35 cellular contexts compared by ENCODE assay signal in the genomic region with DNA sequence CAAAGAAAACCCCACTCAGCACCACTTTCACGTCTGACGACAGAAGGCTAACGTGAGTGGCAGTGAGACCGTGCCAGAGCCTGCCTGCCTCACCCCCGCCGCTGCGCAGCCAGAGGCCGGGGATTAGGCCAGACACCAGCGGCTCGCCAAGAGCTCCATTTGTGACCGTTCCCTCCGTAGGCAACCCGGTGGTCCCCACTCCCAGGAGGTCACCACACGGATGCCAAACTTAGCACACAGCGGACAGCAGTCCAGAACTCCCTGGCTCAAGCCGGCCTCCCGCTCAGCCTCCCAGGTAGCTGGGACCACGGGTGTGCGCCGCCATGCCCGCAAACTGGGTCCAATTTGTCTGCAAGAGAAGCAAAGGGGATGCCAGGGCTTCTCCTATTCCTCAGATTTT.
DNase-seq lines count a peak whose midpoint lies in the region; ATAC-seq, FAIRE-seq and TF ChIP-seq lines count a peak whose summit lies in the region.
"Had no signal": no experiment of that assay in that cellular context is flagged by ENCODE, and none has a peak within 500 bp of the region (broad histone marks: within the 10 kb centered on the region; RNA-seq: fewer than 3 reads in every experiment).

No MANE protein-coding gene starts in this region.

- H3K79me2 ChIP-seq in GM23338 (replicated peaks; ENCODE audit: insufficient read depth) (peaks cover 94% of the 10 kb centered on the region), K562 (ENCODE audit: control insufficient read depth, insufficient read depth, low read length) (peaks cover 95% of the 10 kb centered on the region)

- H3K36me3 ChIP-seq in GM23338 (ENCODE audit: insufficient read depth), result no peaks in the 10 kb centered on the region
- peaks cover 8% of the 10 kb centered on the region for H3K36me3 ChIP-seq in K562 (ENCODE audit: control insufficient read depth, insufficient read depth, low read length)
- H3K36me3 ChIP-seq: heart right ventricle, tibial nerve had no signal

- no peaks in the 10 kb centered on the region for H3K27me3 Mint-ChIP-seq in activated CD8-positive, alpha-beta memory T cell treated with anti-CD3 and anti-CD28 coated beads, Interleukin-2, amount 10 ng/mL, durations not matched to agents 7 days and 5 days
- H3K27me3 Mint-ChIP-seq in GM23338 (ENCODE audit: insufficient read depth, low read depth, poor library complexity), result peaks cover 16% of the 10 kb centered on the region
- no peaks in the 10 kb centered on the region for H3K27me3 Mint-ChIP-seq in nephron progenitor cell (ENCODE audit: low read depth, poor library complexity)
- H3K27me3 Mint-ChIP-seq in stimulated activated naive CD8-positive, alpha-beta T cell treated with anti-CD3 and anti-CD28 coated beads, Interleukin-15, amount 100 ng/mL, for 72 hours, result no peaks in the 10 kb centered on the region
- H3K27me3 Mint-ChIP-seq: CD4-positive, CD25-positive, alpha-beta regulatory T cell; naive B cell had no signal

- 0 out of 2 replicates have a peak, but pooled peaks cover 3% of the 10 kb centered on the region for H3K9me3 ChIP-seq in K562 (replicated peaks; ENCODE audit: control insufficient read depth, insufficient read depth, low read depth, low read length)
- H3K9me3 ChIP-seq: body of pancreas, heart right ventricle, psoas muscle, tibial nerve had no signal

- no peak overlapping the region for H3K4me3 Mint-ChIP-seq in activated CD8-positive, alpha-beta memory T cell treated with anti-CD3 and anti-CD28 coated beads, Interleukin-2, amount 10 ng/mL, durations not matched to agents 7 days and 5 days
- no peak overlapping the region for H3K4me3 Mint-ChIP-seq in GM23338
- no peak overlapping the region for H3K4me3 Mint-ChIP-seq in nephron progenitor cell
- no peak overlapping the region for H3K4me3 Mint-ChIP-seq in stimulated activated naive CD8-positive, alpha-beta T cell treated with anti-CD3 and anti-CD28 coated beads, Interleukin-15, amount 100 ng/mL, for 72 hours
- H3K4me3 Mint-ChIP-seq: activated CD8-positive, alpha-beta T cell treated with anti-CD3 and anti-CD28 coated beads, Interleukin-2, amount 10 ng/mL, durations not matched to agents 7 days and 5 days had no signal

- no peak overlapping the region for H2AFZ ChIP-seq in GM23338
- no peak overlapping the region for H2AFZ ChIP-seq in K562 (ENCODE audit: low read depth, low read length)

- H3K4me1 Mint-ChIP-seq in activated CD8-positive, alpha-beta memory T cell treated with anti-CD3 and anti-CD28 coated beads, Interleukin-2, amount 10 ng/mL, durations not matched to agents 7 days and 5 days, result peaks cover 72% of the 10 kb centered on the region
- H3K4me1 Mint-ChIP-seq in GM23338 (peaks cover 70% of the 10 kb centered on the region), nephron progenitor cell (peaks cover 66% of the 10 kb centered on the region)
- H3K4me1 Mint-ChIP-seq in stimulated activated naive CD8-positive, alpha-beta T cell treated with anti-CD3 and anti-CD28 coated beads, Interleukin-15, amount 100 ng/mL, for 72 hours, result peaks cover 88% of the 10 kb centered on the region

- in situ Hi-C loops in K562 (cut with MboI), result no loop called here

- H3K27ac ChIP-seq in GM23338 (ENCODE audit: low read depth), result no peak overlapping the region
- H3K27ac ChIP-seq in K562 (ENCODE audit: extremely low read depth, low read depth, low read length), result no peak overlapping the region
- H3K27ac ChIP-seq: 22Rv1, body of pancreas, heart right ventricle, psoas muscle, tibial nerve had no signal

- TF ChIP-seq RAD21 in K562 (CRISPR knock-in tag; conservative IDR thresholded peaks at IDR 0.05 in 1 of 2, IDR thresholded peaks at IDR 0.05 in 1 of 2), result no peak

- no peak for TF ChIP-seq EP300 in K562 (IDR thresholded peaks at IDR 0.05; ENCODE audit: low read length)

- no peaks in the 10 kb centered on the region for H3K9me2 ChIP-seq in GM23338 (ENCODE audit: insufficient read depth)

- no peak for ATAC-seq in activated CD8-positive, alpha-beta memory T cell treated with anti-CD3 and anti-CD28 coated beads, Interleukin-2, amount 10 ng/mL, durations not matched to agents 7 days and 5 days
- ATAC-seq in GM23338 (no peak), K562 (no peak), HG03095 (IDR thresholded peaks at IDR 0.05; ENCODE audit: unreplicated experiment) (no peak)
- ATAC-seq in stimulated activated naive CD8-positive, alpha-beta T cell treated with anti-CD3 and anti-CD28 coated beads, Interleukin-15, amount 100 ng/mL, for 72 hours, result no peak
- ATAC-seq: activated CD8-positive, alpha-beta T cell treated with anti-CD3 and anti-CD28 coated beads, Interleukin-2, amount 10 ng/mL, durations not matched to agents 7 days and 5 days; body of pancreas; heart right ventricle; psoas muscle; SK-N-SH treated with all-trans-retinoic acid at 6 μM for 48 hours had no signal

- no TSS peak for BruUV-seq in K562 (replicated peaks; lab: Mats Ljungman, UMichigan)

- intact Hi-C loops in K562 (cut with micrococcal nuclease), result no loop called here
- intact Hi-C loops in posterior cingulate gyrus (cut with DNase I), result loop anchor here (5.0 kb wide), 1 partner anchor 33 kb away; no protein-coding TSS in a partner anchor

- H3K9me3 Mint-ChIP-seq in activated CD8-positive, alpha-beta memory T cell treated with anti-CD3 and anti-CD28 coated beads, Interleukin-2, amount 10 ng/mL, durations not matched to agents 7 days and 5 days (ENCODE audit: low read depth), result peaks cover 2% of the 10 kb centered on the region
- H3K9me3 Mint-ChIP-seq in GM23338 (no peaks in the 10 kb centered on the region; the same call in 1 of the 3 replicates), nephron progenitor cell (peaks cover 9% of the 10 kb centered on the region)
- H3K9me3 Mint-ChIP-seq in stimulated activated naive CD8-positive, alpha-beta T cell treated with anti-CD3 and anti-CD28 coated beads, Interleukin-15, amount 100 ng/mL, for 72 hours, result no peaks in the 10 kb centered on the region

- H3K4me1 ChIP-seq in GM23338 (ENCODE audit: insufficient read depth) (peaks cover 26% of the 10 kb centered on the region), K562 (replicated peaks in 1 of 2; ENCODE audit: control insufficient read depth in 2 of 2, insufficient read depth in 2 of 2, low read length in 2 of 2) (peaks cover 27 to 62% of the 10 kb centered on the region in 2 experiments)

- no peak overlapping the region for H3K9ac ChIP-seq in K562 (ENCODE audit: insufficient read depth in 1 of 2, low read depth in 2 of 2, low read length in 2 of 2)

- H3K27me3 ChIP-seq in GM23338 (ENCODE audit: insufficient read depth) (no peaks in the 10 kb centered on the region), K562 (ENCODE audit: control insufficient read depth in 2 of 2, insufficient read depth in 2 of 2, low read length in 2 of 2) (no peaks in the 10 kb centered on the region)
- H3K27me3 ChIP-seq: body of pancreas, heart right ventricle, tibial nerve had no signal

- H3K4me3 ChIP-seq in GM23338 (no peak overlapping the region), K562 (no peak overlapping the region)
- H3K4me3 ChIP-seq: body of pancreas, heart right ventricle, psoas muscle, tibial nerve had no signal

- WGBS in K562 (ENCODE audit: insufficient coverage, low coverage, missing lambda C conversion rate), result 92% methylated on average over 21 of the region's 21 CpGs

- peaks cover 62% of the 10 kb centered on the region for H4K20me1 ChIP-seq in GM23338 (replicated peaks; ENCODE audit: insufficient read depth)
- peaks cover 75% of the 10 kb centered on the region for H4K20me1 ChIP-seq in K562 (replicated peaks; ENCODE audit: control insufficient read depth, insufficient read depth, low read length)

- H3K27ac Mint-ChIP-seq in activated CD8-positive, alpha-beta memory T cell treated with anti-CD3 and anti-CD28 coated beads, Interleukin-2, amount 10 ng/mL, durations not matched to agents 7 days and 5 days, result peak overlapping the region; percentile 37
- H3K27ac Mint-ChIP-seq in GM23338 (peak overlapping the region; percentile 84), nephron progenitor cell (peak overlapping the region; percentile 82)
- peak overlapping the region in 1 of 2 donors; percentile 27 for H3K27ac Mint-ChIP-seq in stimulated activated naive CD8-positive, alpha-beta T cell treated with anti-CD3 and anti-CD28 coated beads, Interleukin-15, amount 100 ng/mL, for 72 hours
- H3K27ac Mint-ChIP-seq: activated CD8-positive, alpha-beta T cell treated with anti-CD3 and anti-CD28 coated beads, Interleukin-2, amount 10 ng/mL, durations not matched to agents 7 days and 5 days had no signal

- TF ChIP-seq CTCF in GM23338 (conservative IDR thresholded peaks at IDR 0.05; ENCODE audit: low read depth in 2 of 2) (no peak), K562 (IDR thresholded peaks at IDR 0.05 in 2 of 3, conservative IDR thresholded peaks at IDR 0.05 in 1 of 3; ENCODE audit: insufficient read depth in 2 of 3, low read depth in 1 of 3, low read length in 3 of 3) (no peak), nephron progenitor cell (IDR thresholded peaks at IDR 0.05) (no peak)

- H3K9me1 ChIP-seq in K562 (ENCODE audit: control insufficient read depth, insufficient read depth, low read length), result peaks cover 28% of the 10 kb centered on the region

- POLR2A ChIA-PET in K562 (lab: Yijun Ruan, JAX), result interaction anchor here (0.9 kb wide), 1 partner anchor 21 kb away, joined by 3 read pairs; no protein-coding TSS in a partner anchor

- CTCF ChIA-PET in activated CD8-positive, alpha-beta memory T cell treated with anti-CD3 and anti-CD28 coated beads, Interleukin-2, amount 10 ng/mL, durations not matched to agents 7 days and 5 days (lab: Charles Lee), result interaction anchor here (1.0 kb wide), 1 partner anchor 9 kb away, joined by 3 read pairs; no protein-coding TSS in a partner anchor
- CTCF ChIA-PET in K562 (lab: Yijun Ruan, JAX; ENCODE audit: low intra/inter-chr PET ratio), result no interaction called here

- DNase-seq in activated CD8-positive, alpha-beta memory T cell treated with anti-CD3 and anti-CD28 coated beads, Interleukin-2, amount 10 ng/mL, durations not matched to agents 7 days and 5 days, result no peak
- no peak for DNase-seq in activated CD8-positive, alpha-beta memory T cell treated with anti-CD3 and anti-CD28 coated beads for 24 hours
- no peak for DNase-seq in GM23338 (ENCODE audit: low spot score)
- DNase-seq in K562 (ENCODE audit: extremely low read depth in 1 of 4, low spot score in 3 of 4), result no peak
- no peak for DNase-seq in nephron progenitor cell
- no peak for DNase-seq in stimulated activated naive CD8-positive, alpha-beta T cell treated with anti-CD3 and anti-CD28 coated beads, Interleukin-15, amount 100 ng/mL, for 72 hours
- no peak for DNase-seq in posterior cingulate gyrus
- DNase-seq: activated CD4-positive, alpha-beta T cell treated with anti-CD3 and anti-CD28 coated beads for 1 hour; activated CD8-positive, alpha-beta T cell treated with anti-CD3 and anti-CD28 coated beads, Interleukin-2, amount 10 ng/mL, durations not matched to agents 7 days and 5 days; activated gamma-delta T cell treated with Interleukin-2 at 50 U/mL for 16 hours; activated T-cell treated with anti-CD3 and anti-CD28 coated beads for 4 hours; body of pancreas; CD4-positive, CD25-positive, alpha-beta regulatory T cell; foreskin melanocyte; H7; heart right ventricle; Karpas-422; midbrain; naive B cell; NCI-H1417; NCI-H2081; NCI-H2227 treated with DMSO at 0.1 percent for 48 hours; NCI-H526; NK-92 treated with Interleukin-12 subunit alpha and Interleukin-12 subunit beta, amount 100 ng/mL, for 24 hours; occipital lobe; Right ventricle myocardium superior; stimulated activated CD4-positive, alpha-beta T cell treated with anti-CD3 and anti-CD28 coated beads, Interleukin-4, amount 100 ng/mL, for 24 hours; T-helper 2 cell had no signal

- TF ChIP-seq POLR2A in K562 (conservative IDR thresholded peaks at IDR 0.05), result no peak

- FAIRE-seq in K562 (lab: Jason Lieb, UNC), result no peak
- FAIRE-seq: GM19239, keratinocyte had no signal

- peaks cover 2% of the 10 kb centered on the region; the same call in 1 of the 2 replicates for H3F3A ChIP-seq in GM23338 (replicated peaks; ENCODE audit: low read depth)

- H3K36me3 Mint-ChIP-seq in activated CD8-positive, alpha-beta memory T cell treated with anti-CD3 and anti-CD28 coated beads, Interleukin-2, amount 10 ng/mL, durations not matched to agents 7 days and 5 days, result peaks cover 24% of the 10 kb centered on the region
- H3K36me3 Mint-ChIP-seq in GM23338 (ENCODE audit: low read depth) (peaks cover 11% of the 10 kb centered on the region), nephron progenitor cell (ENCODE audit: low read depth) (peaks cover 30% of the 10 kb centered on the region)

- H3K4me2 ChIP-seq in GM23338 (no peak overlapping the region), K562 (ENCODE audit: insufficient read depth, low read length) (no peak overlapping the region)
